1 cellular context compared by ENCODE assay signal in the genomic region with DNA sequence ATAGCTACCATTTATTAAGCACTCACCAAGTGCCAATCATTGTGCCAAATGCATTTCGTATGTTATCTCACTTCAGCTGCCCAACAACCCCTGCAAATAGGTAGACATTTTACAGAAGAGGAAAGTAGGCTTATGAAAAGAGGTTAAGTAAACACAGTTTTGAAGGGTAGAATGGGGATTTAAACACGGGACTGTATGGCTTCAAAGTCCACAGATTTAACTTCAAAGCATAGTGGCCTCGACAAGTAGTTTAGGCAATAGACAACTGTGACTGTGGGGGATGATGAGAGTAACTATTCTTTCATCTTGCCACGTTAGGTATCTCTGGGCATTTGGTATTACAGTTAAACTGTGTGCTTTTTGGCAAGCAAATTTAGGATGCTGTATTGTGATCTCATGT.
TF ChIP-seq lines count a peak whose summit lies in the region.

No MANE protein-coding gene starts in this region.

TF ChIP-seq in HepG2, 621 proteins besides CTCF, POLR2A, EP300 and RAD21 (continued from another document and continues in another):
- TF ChIP-seq, protein P1, sequence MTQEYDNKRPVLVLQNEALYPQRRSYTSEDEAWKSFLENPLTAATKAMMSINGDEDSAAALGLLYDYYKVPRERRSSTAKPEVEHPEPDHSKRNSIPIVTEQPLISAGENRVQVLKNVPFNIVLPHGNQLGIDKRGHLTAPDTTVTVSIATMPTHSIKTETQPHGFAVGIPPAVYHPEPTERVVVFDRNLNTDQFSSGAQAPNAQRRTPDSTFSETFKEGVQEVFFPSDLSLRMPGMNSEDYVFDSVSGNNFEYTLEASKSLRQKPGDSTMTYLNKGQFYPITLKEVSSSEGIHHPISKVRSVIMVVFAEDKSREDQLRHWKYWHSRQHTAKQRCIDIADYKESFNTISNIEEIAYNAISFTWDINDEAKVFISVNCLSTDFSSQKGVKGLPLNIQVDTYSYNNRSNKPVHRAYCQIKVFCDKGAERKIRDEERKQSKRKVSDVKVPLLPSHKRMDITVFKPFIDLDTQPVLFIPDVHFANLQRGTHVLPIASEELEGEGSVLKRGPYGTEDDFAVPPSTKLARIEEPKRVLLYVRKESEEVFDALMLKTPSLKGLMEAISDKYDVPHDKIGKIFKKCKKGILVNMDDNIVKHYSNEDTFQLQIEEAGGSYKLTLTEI (CRISPR knock-in tag; conservative IDR thresholded peaks at IDR 0.05), result no peak
- TF ChIP-seq, protein P2, sequence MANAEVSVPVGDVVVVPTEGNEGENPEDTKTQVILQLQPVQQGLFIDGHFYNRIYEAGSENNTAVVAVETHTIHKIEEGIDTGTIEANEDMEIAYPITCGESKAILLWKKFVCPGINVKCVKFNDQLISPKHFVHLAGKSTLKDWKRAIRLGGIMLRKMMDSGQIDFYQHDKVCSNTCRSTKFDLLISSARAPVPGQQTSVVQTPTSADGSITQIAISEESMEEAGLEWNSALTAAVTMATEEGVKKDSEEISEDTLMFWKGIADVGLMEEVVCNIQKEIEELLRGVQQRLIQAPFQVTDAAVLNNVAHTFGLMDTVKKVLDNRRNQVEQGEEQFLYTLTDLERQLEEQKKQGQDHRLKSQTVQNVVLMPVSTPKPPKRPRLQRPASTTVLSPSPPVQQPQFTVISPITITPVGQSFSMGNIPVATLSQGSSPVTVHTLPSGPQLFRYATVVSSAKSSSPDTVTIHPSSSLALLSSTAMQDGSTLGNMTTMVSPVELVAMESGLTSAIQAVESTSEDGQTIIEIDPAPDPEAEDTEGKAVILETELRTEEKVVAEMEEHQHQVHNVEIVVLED (CRISPR knock-in tag; IDR thresholded peaks at IDR 0.05; ENCODE audit: borderline replicate concordance), result peak; percentile 61; the same call in 1 of the 2 replicates
- TF ChIP-seq MXD4 (CRISPR knock-in tag; IDR thresholded peaks at IDR 0.05) (no peak), SMARCC2 (IDR thresholded peaks at IDR 0.05) (no peak), NR2C2 (CRISPR knock-in tag; IDR thresholded peaks at IDR 0.05; ENCODE audit: borderline replicate concordance) (peak; percentile 72), ZNF589 (CRISPR knock-in tag; conservative IDR thresholded peaks at IDR 0.05) (0 out of 2 replicates have a peak, but pooled peaks have one; percentile 20), WIZ (CRISPR knock-in tag; IDR thresholded peaks at IDR 0.05) (no peak), ZKSCAN5 (CRISPR knock-in tag; IDR thresholded peaks at IDR 0.05) (no peak), ZNF350 (CRISPR knock-in tag; IDR thresholded peaks at IDR 0.05; ENCODE audit: borderline replicate concordance, low read depth) (no peak), ZNF460 (CRISPR knock-in tag; IDR thresholded peaks at IDR 0.05; ENCODE audit: borderline replicate concordance) (no peak), FOXK1 (CRISPR knock-in tag; IDR thresholded peaks at IDR 0.05; ENCODE audit: borderline replicate concordance, low read depth) (peak; percentile 91; the same call in 1 of the 2 replicates), ARHGAP35 (CRISPR knock-in tag; IDR thresholded peaks at IDR 0.05; ENCODE audit: borderline replicate concordance) (no peak), RFX3 (CRISPR knock-in tag; IDR thresholded peaks at IDR 0.05) (no peak), ZNF614 (CRISPR knock-in tag; IDR thresholded peaks at IDR 0.05; ENCODE audit: borderline replicate concordance) (peak; percentile 52; the same call in 1 of the 2 replicates), STAT5B (CRISPR knock-in tag; IDR thresholded peaks at IDR 0.05) (peak; percentile 63; the same call in 1 of the 2 replicates), ZNF644 (CRISPR knock-in tag; IDR thresholded peaks at IDR 0.05; ENCODE audit: low read depth) (peak; percentile 83), ZNF296 (CRISPR knock-in tag; conservative IDR thresholded peaks at IDR 0.05) (no peak), TRIM24 (CRISPR knock-in tag; IDR thresholded peaks at IDR 0.05) (peak; percentile 89; the same call in 1 of the 2 replicates), GTF2F1 (IDR thresholded peaks at IDR 0.05; ENCODE audit: low read length) (no peak), ZNF451 (CRISPR knock-in tag; IDR thresholded peaks at IDR 0.05) (peak; percentile 45; the same call in 1 of the 2 replicates), SMC3 (IDR thresholded peaks at IDR 0.05; ENCODE audit: low read length) (no peak), SOX5 (CRISPR knock-in tag; IDR thresholded peaks at IDR 0.05; ENCODE audit: borderline replicate concordance) (peak; percentile 98), SNAI1 (CRISPR knock-in tag; IDR thresholded peaks at IDR 0.05; ENCODE audit: borderline replicate concordance) (0 out of 2 replicates have a peak, but pooled peaks have one; percentile 50), HNRNPH1 (optimal IDR thresholded peaks at IDR 0.05; ENCODE audit: low read depth, low read length) (no peak), SMYD3 (CRISPR knock-in tag; IDR thresholded peaks at IDR 0.05) (0 out of 2 replicates have a peak, but pooled peaks have one; percentile 49), MIXL1 (CRISPR knock-in tag; IDR thresholded peaks at IDR 0.05) (peak; percentile 88; the same call in 1 of the 2 replicates), ELF4 (CRISPR knock-in tag; IDR thresholded peaks at IDR 0.05; ENCODE audit: borderline replicate concordance) (no peak), SIX4 (CRISPR knock-in tag; IDR thresholded peaks at IDR 0.05) (peak; percentile 74; the same call in 1 of the 2 replicates), ZMYM4 (CRISPR knock-in tag; IDR thresholded peaks at IDR 0.05) (peak; percentile 71; the same call in 1 of the 2 replicates), ZFP41 (CRISPR knock-in tag; IDR thresholded peaks at IDR 0.05; ENCODE audit: borderline replicate concordance) (no peak)
- TF ChIP-seq, protein P3, sequence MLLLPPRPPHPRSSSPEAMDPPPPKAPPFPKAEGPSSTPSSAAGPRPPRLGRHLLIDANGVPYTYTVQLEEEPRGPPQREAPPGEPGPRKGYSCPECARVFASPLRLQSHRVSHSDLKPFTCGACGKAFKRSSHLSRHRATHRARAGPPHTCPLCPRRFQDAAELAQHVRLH (CRISPR knock-in tag; IDR thresholded peaks at IDR 0.05; ENCODE audit: borderline replicate concordance, low read depth), result 0 out of 2 replicates have a peak, but pooled peaks have one; percentile 25
- TF ChIP-seq, protein P4, sequence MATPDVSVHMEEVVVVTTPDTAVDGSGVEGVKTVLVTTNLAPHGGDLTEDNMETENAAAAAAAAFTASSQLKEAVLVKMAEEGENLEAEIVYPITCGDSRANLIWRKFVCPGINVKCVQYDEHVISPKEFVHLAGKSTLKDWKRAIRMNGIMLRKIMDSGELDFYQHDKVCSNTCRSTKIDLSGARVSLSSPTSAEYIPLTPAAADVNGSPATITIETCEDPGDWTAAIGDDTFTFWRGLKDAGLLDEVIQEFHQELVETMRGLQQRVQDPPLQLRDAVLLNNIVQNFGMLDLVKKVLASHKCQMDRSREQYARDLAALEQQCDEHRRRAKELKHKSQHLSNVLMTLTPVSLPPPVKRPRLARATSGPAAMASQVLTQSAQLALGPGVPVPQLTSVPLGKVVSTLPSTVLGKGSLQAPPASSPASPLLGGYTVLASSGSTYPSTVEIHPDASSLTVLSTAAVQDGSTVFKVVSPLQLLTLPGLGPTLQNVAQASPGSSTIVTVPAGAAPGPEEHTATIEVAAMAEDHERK (CRISPR knock-in tag; IDR thresholded peaks at IDR 0.05; ENCODE audit: low read depth), result no peak
- TF ChIP-seq, protein P5, sequence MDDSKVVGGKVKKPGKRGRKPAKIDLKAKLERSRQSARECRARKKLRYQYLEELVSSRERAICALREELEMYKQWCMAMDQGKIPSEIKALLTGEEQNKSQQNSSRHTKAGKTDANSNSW (CRISPR knock-in tag; IDR thresholded peaks at IDR 0.05; ENCODE audit: borderline replicate concordance), result no peak
- TF ChIP-seq, protein P6, sequence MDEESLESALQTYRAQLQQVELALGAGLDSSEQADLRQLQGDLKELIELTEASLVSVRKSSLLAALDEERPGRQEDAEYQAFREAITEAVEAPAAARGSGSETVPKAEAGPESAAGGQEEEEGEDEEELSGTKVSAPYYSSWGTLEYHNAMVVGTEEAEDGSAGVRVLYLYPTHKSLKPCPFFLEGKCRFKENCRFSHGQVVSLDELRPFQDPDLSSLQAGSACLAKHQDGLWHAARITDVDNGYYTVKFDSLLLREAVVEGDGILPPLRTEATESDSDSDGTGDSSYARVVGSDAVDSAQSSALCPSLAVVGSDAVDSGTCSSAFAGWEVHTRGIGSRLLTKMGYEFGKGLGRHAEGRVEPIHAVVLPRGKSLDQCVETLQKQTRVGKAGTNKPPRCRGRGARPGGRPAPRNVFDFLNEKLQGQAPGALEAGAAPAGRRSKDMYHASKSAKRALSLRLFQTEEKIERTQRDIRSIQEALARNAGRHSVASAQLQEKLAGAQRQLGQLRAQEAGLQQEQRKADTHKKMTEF (CRISPR knock-in tag; IDR thresholded peaks at IDR 0.05), result peak; percentile 85
- TF ChIP-seq, protein P7, sequence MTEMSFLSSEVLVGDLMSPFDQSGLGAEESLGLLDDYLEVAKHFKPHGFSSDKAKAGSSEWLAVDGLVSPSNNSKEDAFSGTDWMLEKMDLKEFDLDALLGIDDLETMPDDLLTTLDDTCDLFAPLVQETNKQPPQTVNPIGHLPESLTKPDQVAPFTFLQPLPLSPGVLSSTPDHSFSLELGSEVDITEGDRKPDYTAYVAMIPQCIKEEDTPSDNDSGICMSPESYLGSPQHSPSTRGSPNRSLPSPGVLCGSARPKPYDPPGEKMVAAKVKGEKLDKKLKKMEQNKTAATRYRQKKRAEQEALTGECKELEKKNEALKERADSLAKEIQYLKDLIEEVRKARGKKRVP (CRISPR knock-in tag; IDR thresholded peaks at IDR 0.05), result peak in 1 of 2 experiments; percentile 45; a peak in 1 of 4 replicates
- TF ChIP-seq, protein P8, sequence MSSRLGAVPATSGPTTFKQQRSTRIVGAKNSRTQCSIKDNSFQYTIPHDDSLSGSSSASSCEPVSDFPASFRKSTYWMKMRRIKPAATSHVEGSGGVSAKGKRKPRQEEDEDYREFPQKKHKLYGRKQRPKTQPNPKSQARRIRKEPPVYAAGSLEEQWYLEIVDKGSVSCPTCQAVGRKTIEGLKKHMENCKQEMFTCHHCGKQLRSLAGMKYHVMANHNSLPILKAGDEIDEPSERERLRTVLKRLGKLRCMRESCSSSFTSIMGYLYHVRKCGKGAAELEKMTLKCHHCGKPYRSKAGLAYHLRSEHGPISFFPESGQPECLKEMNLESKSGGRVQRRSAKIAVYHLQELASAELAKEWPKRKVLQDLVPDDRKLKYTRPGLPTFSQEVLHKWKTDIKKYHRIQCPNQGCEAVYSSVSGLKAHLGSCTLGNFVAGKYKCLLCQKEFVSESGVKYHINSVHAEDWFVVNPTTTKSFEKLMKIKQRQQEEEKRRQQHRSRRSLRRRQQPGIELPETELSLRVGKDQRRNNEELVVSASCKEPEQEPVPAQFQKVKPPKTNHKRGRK (CRISPR knock-in tag; IDR thresholded peaks at IDR 0.05), result no peak
- TF ChIP-seq, protein P9, sequence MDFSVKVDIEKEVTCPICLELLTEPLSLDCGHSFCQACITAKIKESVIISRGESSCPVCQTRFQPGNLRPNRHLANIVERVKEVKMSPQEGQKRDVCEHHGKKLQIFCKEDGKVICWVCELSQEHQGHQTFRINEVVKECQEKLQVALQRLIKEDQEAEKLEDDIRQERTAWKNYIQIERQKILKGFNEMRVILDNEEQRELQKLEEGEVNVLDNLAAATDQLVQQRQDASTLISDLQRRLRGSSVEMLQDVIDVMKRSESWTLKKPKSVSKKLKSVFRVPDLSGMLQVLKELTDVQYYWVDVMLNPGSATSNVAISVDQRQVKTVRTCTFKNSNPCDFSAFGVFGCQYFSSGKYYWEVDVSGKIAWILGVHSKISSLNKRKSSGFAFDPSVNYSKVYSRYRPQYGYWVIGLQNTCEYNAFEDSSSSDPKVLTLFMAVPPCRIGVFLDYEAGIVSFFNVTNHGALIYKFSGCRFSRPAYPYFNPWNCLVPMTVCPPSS (IDR thresholded peaks at IDR 0.05), result no peak
- TF ChIP-seq, protein P10, sequence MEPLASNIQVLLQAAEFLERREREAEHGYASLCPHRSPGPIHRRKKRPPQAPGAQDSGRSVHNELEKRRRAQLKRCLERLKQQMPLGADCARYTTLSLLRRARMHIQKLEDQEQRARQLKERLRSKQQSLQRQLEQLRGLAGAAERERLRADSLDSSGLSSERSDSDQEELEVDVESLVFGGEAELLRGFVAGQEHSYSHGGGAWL (CRISPR knock-in tag; IDR thresholded peaks at IDR 0.05), result no peak
- TF ChIP-seq, protein P11, sequence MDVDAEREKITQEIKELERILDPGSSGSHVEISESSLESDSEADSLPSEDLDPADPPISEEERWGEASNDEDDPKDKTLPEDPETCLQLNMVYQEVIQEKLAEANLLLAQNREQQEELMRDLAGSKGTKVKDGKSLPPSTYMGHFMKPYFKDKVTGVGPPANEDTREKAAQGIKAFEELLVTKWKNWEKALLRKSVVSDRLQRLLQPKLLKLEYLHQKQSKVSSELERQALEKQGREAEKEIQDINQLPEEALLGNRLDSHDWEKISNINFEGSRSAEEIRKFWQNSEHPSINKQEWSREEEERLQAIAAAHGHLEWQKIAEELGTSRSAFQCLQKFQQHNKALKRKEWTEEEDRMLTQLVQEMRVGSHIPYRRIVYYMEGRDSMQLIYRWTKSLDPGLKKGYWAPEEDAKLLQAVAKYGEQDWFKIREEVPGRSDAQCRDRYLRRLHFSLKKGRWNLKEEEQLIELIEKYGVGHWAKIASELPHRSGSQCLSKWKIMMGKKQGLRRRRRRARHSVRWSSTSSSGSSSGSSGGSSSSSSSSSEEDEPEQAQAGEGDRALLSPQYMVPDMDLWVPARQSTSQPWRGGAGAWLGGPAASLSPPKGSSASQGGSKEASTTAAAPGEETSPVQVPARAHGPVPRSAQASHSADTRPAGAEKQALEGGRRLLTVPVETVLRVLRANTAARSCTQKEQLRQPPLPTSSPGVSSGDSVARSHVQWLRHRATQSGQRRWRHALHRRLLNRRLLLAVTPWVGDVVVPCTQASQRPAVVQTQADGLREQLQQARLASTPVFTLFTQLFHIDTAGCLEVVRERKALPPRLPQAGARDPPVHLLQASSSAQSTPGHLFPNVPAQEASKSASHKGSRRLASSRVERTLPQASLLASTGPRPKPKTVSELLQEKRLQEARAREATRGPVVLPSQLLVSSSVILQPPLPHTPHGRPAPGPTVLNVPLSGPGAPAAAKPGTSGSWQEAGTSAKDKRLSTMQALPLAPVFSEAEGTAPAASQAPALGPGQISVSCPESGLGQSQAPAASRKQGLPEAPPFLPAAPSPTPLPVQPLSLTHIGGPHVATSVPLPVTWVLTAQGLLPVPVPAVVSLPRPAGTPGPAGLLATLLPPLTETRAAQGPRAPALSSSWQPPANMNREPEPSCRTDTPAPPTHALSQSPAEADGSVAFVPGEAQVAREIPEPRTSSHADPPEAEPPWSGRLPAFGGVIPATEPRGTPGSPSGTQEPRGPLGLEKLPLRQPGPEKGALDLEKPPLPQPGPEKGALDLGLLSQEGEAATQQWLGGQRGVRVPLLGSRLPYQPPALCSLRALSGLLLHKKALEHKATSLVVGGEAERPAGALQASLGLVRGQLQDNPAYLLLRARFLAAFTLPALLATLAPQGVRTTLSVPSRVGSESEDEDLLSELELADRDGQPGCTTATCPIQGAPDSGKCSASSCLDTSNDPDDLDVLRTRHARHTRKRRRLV (CRISPR knock-in tag; IDR thresholded peaks at IDR 0.05), result peak; percentile 28; the same call in 1 of the 2 replicates
